10 cellular contexts compared by ENCODE assay signal in the genomic region with DNA sequence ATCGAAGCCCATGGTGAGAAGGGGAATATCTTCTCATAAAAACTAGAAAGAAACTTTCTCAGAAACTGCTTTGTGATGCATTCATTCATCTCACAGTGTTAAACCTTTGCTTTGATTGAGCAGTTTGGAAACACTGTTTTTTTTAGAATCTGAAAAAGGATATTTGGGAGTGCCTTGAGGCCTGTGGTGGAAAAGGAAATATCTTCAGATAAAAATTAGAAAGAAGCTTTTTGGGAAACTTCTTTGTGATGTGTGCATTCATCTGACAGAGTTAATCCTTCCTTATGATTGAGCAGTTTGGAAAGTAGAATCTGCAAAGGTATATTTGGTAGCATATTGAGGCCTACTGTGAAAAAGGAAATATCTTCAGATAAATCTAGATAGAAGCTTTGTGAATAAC.
ATAC-seq and TF ChIP-seq lines count a peak whose summit lies in the region.
"Had no signal": no experiment of that assay in that cellular context is flagged by ENCODE, and none has a peak within 500 bp of the region (broad histone marks: within the 10 kb centered on the region; RNA-seq: fewer than 3 reads in every experiment).

No MANE protein-coding gene starts in this region.

- POLR2A ChIA-PET in HEK293 (lab: Yijun Ruan, JAX), result no interaction called here

- ATAC-seq in HG02678 (IDR thresholded peaks at IDR 0.05; ENCODE audit: unreplicated experiment), result no peak
- ATAC-seq: A549; CD8-positive, alpha-beta T cell had no signal

- no peaks in the 10 kb centered on the region for H3K4me1 ChIP-seq in HEK293 (ENCODE audit: control insufficient read depth, insufficient read depth, low read length)
- H3K4me1 ChIP-seq: A549; BE2C; BLaER1; BLaER1 treated with 17β-estradiol and CSF1 and Interleukin-3, amounts not matched to agents 10 nM and 100 nM; Caco-2 had no signal

- no peak overlapping the region for H3K27ac ChIP-seq in HEK293 (ENCODE audit: extremely low read depth, low read depth, low read length)
- H3K27ac ChIP-seq: 22Rv1; A549; BLaER1; BLaER1 treated with 17β-estradiol and CSF1 and Interleukin-3, amounts not matched to agents 10 nM and 100 nM; C4-2B had no signal

- CTCF ChIA-PET in HEK293 (lab: Yijun Ruan, JAX), result no interaction called here

- H3K9me3 ChIP-seq in HEK293 (ENCODE audit: control insufficient read depth, insufficient read depth, low read depth, low read length), result peaks cover 70% of the 10 kb centered on the region
- H3K9me3 ChIP-seq: BE2C had no signal

- peaks cover 0 to 13% of the 10 kb centered on the region in 2 experiments; a peak in 1 of 3 replicates for H3K36me3 ChIP-seq in HEK293 (ENCODE audit: control insufficient read depth in 2 of 2, insufficient read depth in 1 of 2, low read length in 2 of 2)
- H3K36me3 ChIP-seq: BE2C; BLaER1; BLaER1 treated with 17β-estradiol and CSF1 and Interleukin-3, amounts not matched to agents 10 nM and 100 nM had no signal

- no peak overlapping the region for H3K4me3 ChIP-seq in HEK293 (ENCODE audit: low read depth, low read length)
- H3K4me3 ChIP-seq: A549; BLaER1; BLaER1 treated with 17β-estradiol and CSF1 and Interleukin-3, amounts not matched to agents 10 nM and 100 nM had no signal

- no peak for TF ChIP-seq CTCF in HEK293 (tag by site-specific recombination; IDR thresholded peaks at IDR 0.05)

TF ChIP-seq in HEK293, 187 proteins besides CTCF, POLR2A, EP300 and RAD21:
- TF ChIP-seq ZNF791 (tag by site-specific recombination; IDR thresholded peaks at IDR 0.05) (peak; percentile 90), ZNF366 (tag by site-specific recombination; conservative IDR thresholded peaks at IDR 0.05) (no peak)
TF ChIP-seq in HEK293: peak in this region for 1.
